ENCODE assay signal across 1 cellular context in the genomic region with DNA sequence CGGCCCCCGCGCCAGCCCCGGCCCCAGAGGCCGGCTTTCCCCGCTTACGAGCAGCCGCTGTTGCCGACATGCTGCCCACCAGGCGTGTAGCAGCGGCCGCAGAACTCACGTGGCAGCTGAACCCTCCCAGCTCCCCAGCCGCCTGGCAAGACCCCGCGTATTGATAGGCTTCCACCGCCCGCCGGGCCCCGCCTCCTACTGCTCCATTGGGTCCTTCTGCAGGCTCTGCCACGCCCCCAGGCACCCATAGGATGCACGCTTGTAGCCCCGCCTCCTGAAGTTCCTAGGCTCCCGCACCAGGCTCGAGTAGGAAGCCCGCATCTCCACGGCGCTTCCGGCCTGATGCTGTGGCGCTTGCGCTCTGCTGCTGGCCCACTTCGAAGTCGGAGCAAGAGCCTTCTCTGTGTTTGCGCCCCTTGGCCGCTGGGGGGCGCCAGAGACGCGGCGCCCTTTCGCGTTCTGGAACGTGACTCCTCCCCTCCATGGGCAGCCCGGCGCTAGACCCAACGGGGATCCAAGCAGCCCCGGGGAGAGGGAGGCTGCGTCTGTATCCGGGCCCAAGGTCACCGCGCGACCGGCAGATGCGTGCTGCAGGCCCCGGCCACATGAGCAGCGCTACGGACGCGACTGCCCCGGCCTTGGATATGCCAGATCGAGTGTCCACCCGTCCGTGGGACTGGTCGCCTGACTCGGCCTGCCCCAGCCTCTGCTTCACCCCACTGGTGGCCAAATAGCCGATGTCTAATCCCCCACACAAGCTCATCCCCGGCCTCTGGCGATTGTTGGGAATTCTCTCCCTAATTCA.
TF ChIP-seq lines count a peak whose summit lies in the region.

A gene (plus strand): TSS at position 566 of the 805 bp plus-strand sequence. CDS start 993 bp downstream, outside the sequence.
A gene with protein sequence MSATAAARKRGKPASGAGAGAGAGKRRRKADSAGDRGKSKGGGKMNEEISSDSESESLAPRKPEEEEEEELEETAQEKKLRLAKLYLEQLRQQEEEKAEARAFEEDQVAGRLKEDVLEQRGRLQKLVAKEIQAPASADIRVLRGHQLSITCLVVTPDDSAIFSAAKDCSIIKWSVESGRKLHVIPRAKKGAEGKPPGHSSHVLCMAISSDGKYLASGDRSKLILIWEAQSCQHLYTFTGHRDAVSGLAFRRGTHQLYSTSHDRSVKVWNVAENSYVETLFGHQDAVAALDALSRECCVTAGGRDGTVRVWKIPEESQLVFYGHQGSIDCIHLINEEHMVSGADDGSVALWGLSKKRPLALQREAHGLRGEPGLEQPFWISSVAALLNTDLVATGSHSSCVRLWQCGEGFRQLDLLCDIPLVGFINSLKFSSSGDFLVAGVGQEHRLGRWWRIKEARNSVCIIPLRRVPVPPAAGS (minus strand): TSS at position 107 of the 805 bp plus-strand sequence. CDS start 37 bp downstream, at position 70.

TF ChIP-seq in HepG2, 621 proteins besides CTCF, POLR2A, EP300 and RAD21 (continued from another document and continues in another):
- TF ChIP-seq HHEX (CRISPR knock-in tag; IDR thresholded peaks at IDR 0.05) (no peak), ZNF256 (CRISPR knock-in tag; conservative IDR thresholded peaks at IDR 0.05) (0 out of 2 replicates have a peak, but pooled peaks have one; percentile 48), RFX3 (CRISPR knock-in tag; IDR thresholded peaks at IDR 0.05) (no peak), ZNF367 (CRISPR knock-in tag; IDR thresholded peaks at IDR 0.05; ENCODE audit: borderline replicate concordance) (no peak), HCFC1 (IDR thresholded peaks at IDR 0.05; ENCODE audit: low read depth, low read length) (no peak; the same call in none of the 2 replicates), ZNF768 (CRISPR knock-in tag; IDR thresholded peaks at IDR 0.05) (peak; percentile 77; the same call in 1 of the 2 replicates), HDAC6 (IDR thresholded peaks at IDR 0.05; ENCODE audit: low read depth, low read length) (no peak), ZNF253 (CRISPR knock-in tag; IDR thresholded peaks at IDR 0.05; ENCODE audit: borderline replicate concordance) (0 out of 2 replicates have a peak, but pooled peaks have one; percentile 36), ZNF264 (CRISPR knock-in tag; IDR thresholded peaks at IDR 0.05) (peak; percentile 84; the same call in 1 of the 2 replicates), CHD4 (IDR thresholded peaks at IDR 0.05; ENCODE audit: borderline replicate concordance, low read length) (no peak), DNMT1 (CRISPR knock-in tag; IDR thresholded peaks at IDR 0.05) (no peak; the same call in 1 of the 2 replicates), IRX3 (CRISPR knock-in tag; IDR thresholded peaks at IDR 0.05; ENCODE audit: borderline replicate concordance, low read depth) (no peak), PHF5A (CRISPR knock-in tag; IDR thresholded peaks at IDR 0.05; ENCODE audit: low read depth, unreplicated experiment) (peak; percentile 76), CEBPG (CRISPR knock-in tag; IDR thresholded peaks at IDR 0.05) (peak; percentile 25), BHLHE40 (IDR thresholded peaks at IDR 0.05; ENCODE audit: low read length) (peak; percentile 86), PHF20 (CRISPR knock-in tag; IDR thresholded peaks at IDR 0.05) (peak; percentile 63), CREB1 (IDR thresholded peaks at IDR 0.05) (no peak), CREB1 (CRISPR knock-in tag; IDR thresholded peaks at IDR 0.05) (no peak)
- TF ChIP-seq, protein P1, sequence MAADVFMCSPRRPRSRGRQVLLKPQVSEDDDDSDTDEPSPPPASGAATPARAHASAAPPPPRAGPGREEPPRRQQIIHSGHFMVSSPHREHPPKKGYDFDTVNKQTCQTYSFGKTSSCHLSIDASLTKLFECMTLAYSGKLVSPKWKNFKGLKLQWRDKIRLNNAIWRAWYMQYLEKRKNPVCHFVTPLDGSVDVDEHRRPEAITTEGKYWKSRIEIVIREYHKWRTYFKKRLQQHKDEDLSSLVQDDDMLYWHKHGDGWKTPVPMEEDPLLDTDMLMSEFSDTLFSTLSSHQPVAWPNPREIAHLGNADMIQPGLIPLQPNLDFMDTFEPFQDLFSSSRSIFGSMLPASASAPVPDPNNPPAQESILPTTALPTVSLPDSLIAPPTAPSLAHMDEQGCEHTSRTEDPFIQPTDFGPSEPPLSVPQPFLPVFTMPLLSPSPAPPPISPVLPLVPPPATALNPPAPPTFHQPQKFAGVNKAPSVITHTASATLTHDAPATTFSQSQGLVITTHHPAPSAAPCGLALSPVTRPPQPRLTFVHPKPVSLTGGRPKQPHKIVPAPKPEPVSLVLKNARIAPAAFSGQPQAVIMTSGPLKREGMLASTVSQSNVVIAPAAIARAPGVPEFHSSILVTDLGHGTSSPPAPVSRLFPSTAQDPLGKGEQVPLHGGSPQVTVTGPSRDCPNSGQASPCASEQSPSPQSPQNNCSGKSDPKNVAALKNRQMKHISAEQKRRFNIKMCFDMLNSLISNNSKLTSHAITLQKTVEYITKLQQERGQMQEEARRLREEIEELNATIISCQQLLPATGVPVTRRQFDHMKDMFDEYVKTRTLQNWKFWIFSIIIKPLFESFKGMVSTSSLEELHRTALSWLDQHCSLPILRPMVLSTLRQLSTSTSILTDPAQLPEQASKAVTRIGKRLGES (CRISPR knock-in tag; IDR thresholded peaks at IDR 0.05; ENCODE audit: borderline replicate concordance): no peak
- TF ChIP-seq, protein P2, sequence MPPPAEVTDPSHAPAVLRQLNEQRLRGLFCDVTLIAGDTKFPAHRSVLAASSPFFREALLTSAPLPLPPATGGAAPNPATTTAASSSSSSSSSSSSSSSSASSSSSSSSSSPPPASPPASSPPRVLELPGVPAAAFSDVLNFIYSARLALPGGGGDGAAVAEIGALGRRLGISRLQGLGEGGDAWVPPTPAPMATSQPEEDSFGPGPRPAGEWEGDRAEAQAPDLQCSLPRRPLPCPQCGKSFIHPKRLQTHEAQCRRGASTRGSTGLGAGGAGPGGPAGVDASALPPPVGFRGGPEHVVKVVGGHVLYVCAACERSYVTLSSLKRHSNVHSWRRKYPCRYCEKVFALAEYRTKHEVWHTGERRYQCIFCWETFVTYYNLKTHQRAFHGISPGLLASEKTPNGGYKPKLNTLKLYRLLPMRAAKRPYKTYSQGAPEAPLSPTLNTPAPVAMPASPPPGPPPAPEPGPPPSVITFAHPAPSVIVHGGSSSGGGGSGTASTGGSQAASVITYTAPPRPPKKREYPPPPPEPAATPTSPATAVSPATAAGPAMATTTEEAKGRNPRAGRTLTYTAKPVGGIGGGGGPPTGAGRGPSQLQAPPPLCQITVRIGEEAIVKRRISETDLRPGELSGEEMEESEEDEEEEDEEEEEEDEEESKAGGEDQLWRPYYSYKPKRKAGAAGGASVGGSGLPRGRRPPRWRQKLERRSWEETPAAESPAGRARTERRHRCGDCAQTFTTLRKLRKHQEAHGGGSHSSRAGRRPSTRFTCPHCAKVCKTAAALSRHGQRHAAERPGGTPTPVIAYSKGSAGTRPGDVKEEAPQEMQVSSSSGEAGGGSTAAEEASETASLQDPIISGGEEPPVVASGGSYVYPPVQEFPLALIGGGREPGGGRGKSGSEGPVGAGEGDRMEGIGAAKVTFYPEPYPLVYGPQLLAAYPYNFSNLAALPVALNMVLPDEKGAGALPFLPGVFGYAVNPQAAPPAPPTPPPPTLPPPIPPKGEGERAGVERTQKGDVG (CRISPR knock-in tag; IDR thresholded peaks at IDR 0.05; ENCODE audit: borderline replicate concordance): peak; percentile 94; the same call in 1 of the 2 replicates
- TF ChIP-seq, protein P3, sequence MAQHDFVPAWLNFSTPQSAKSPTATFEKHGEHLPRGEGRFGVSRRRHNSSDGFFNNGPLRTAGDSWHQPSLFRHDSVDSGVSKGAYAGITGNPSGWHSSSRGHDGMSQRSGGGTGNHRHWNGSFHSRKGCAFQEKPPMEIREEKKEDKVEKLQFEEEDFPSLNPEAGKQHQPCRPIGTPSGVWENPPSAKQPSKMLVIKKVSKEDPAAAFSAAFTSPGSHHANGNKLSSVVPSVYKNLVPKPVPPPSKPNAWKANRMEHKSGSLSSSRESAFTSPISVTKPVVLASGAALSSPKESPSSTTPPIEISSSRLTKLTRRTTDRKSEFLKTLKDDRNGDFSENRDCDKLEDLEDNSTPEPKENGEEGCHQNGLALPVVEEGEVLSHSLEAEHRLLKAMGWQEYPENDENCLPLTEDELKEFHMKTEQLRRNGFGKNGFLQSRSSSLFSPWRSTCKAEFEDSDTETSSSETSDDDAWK (CRISPR knock-in tag; IDR thresholded peaks at IDR 0.05): no peak
- TF ChIP-seq, protein P4, sequence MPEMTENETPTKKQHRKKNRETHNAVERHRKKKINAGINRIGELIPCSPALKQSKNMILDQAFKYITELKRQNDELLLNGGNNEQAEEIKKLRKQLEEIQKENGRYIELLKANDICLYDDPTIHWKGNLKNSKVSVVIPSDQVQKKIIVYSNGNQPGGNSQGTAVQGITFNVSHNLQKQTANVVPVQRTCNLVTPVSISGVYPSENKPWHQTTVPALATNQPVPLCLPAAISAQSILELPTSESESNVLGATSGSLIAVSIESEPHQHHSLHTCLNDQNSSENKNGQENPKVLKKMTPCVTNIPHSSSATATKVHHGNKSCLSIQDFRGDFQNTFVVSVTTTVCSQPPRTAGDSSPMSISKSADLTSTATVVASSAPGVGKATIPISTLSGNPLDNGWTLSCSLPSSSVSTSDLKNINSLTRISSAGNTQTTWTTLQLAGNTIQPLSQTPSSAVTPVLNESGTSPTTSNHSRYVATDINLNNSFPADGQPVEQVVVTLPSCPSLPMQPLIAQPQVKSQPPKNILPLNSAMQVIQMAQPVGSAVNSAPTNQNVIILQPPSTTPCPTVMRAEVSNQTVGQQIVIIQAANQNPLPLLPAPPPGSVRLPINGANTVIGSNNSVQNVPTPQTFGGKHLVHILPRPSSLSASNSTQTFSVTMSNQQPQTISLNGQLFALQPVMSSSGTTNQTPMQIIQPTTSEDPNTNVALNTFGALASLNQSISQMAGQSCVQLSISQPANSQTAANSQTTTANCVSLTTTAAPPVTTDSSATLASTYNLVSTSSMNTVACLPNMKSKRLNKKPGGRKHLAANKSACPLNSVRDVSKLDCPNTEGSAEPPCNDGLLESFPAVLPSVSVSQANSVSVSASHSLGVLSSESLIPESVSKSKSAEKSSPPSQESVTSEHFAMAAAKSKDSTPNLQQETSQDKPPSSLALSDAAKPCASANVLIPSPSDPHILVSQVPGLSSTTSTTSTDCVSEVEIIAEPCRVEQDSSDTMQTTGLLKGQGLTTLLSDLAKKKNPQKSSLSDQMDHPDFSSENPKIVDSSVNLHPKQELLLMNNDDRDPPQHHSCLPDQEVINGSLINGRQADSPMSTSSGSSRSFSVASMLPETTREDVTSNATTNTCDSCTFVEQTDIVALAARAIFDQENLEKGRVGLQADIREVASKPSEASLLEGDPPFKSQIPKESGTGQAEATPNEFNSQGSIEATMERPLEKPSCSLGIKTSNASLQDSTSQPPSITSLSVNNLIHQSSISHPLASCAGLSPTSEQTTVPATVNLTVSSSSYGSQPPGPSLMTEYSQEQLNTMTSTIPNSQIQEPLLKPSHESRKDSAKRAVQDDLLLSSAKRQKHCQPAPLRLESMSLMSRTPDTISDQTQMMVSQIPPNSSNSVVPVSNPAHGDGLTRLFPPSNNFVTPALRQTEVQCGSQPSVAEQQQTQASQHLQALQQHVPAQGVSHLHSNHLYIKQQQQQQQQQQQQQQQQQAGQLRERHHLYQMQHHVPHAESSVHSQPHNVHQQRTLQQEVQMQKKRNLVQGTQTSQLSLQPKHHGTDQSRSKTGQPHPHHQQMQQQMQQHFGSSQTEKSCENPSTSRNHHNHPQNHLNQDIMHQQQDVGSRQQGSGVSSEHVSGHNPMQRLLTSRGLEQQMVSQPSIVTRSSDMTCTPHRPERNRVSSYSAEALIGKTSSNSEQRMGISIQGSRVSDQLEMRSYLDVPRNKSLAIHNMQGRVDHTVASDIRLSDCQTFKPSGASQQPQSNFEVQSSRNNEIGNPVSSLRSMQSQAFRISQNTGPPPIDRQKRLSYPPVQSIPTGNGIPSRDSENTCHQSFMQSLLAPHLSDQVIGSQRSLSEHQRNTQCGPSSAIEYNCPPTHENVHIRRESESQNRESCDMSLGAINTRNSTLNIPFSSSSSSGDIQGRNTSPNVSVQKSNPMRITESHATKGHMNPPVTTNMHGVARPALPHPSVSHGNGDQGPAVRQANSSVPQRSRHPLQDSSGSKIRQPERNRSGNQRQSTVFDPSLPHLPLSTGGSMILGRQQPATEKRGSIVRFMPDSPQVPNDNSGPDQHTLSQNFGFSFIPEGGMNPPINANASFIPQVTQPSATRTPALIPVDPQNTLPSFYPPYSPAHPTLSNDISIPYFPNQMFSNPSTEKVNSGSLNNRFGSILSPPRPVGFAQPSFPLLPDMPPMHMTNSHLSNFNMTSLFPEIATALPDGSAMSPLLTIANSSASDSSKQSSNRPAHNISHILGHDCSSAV (CRISPR knock-in tag; IDR thresholded peaks at IDR 0.05; ENCODE audit: borderline replicate concordance): 0 out of 2 replicates have a peak, but pooled peaks have one; percentile 52
- TF ChIP-seq, protein P5, sequence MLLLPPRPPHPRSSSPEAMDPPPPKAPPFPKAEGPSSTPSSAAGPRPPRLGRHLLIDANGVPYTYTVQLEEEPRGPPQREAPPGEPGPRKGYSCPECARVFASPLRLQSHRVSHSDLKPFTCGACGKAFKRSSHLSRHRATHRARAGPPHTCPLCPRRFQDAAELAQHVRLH (CRISPR knock-in tag; IDR thresholded peaks at IDR 0.05; ENCODE audit: borderline replicate concordance, low read depth): peak; percentile 91; the same call in 1 of the 2 replicates
- TF ChIP-seq, protein P6, sequence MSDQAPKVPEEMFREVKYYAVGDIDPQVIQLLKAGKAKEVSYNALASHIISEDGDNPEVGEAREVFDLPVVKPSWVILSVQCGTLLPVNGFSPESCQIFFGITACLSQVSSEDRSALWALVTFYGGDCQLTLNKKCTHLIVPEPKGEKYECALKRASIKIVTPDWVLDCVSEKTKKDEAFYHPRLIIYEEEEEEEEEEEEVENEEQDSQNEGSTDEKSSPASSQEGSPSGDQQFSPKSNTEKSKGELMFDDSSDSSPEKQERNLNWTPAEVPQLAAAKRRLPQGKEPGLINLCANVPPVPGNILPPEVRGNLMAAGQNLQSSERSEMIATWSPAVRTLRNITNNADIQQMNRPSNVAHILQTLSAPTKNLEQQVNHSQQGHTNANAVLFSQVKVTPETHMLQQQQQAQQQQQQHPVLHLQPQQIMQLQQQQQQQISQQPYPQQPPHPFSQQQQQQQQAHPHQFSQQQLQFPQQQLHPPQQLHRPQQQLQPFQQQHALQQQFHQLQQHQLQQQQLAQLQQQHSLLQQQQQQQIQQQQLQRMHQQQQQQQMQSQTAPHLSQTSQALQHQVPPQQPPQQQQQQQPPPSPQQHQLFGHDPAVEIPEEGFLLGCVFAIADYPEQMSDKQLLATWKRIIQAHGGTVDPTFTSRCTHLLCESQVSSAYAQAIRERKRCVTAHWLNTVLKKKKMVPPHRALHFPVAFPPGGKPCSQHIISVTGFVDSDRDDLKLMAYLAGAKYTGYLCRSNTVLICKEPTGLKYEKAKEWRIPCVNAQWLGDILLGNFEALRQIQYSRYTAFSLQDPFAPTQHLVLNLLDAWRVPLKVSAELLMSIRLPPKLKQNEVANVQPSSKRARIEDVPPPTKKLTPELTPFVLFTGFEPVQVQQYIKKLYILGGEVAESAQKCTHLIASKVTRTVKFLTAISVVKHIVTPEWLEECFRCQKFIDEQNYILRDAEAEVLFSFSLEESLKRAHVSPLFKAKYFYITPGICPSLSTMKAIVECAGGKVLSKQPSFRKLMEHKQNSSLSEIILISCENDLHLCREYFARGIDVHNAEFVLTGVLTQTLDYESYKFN (CRISPR knock-in tag; conservative IDR thresholded peaks at IDR 0.05): peak; percentile 78
- TF ChIP-seq, protein P7, sequence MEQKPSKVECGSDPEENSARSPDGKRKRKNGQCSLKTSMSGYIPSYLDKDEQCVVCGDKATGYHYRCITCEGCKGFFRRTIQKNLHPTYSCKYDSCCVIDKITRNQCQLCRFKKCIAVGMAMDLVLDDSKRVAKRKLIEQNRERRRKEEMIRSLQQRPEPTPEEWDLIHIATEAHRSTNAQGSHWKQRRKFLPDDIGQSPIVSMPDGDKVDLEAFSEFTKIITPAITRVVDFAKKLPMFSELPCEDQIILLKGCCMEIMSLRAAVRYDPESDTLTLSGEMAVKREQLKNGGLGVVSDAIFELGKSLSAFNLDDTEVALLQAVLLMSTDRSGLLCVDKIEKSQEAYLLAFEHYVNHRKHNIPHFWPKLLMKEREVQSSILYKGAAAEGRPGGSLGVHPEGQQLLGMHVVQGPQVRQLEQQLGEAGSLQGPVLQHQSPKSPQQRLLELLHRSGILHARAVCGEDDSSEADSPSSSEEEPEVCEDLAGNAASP (CRISPR knock-in tag; IDR thresholded peaks at IDR 0.05; ENCODE audit: borderline replicate concordance): peak; percentile 71
